Comparison of ENCODE assay signal across 1 cellular context in genomic region chr22:37781434-37782059, GRCh38.
TF ChIP-seq lines count a peak whose summit lies in the region.

No MANE protein-coding gene starts in this region.

TF ChIP-seq in K562, 482 proteins besides CTCF, POLR2A, EP300 and RAD21:
- TF ChIP-seq NFIC (IDR thresholded peaks at IDR 0.05) (peak; percentile 35; the same call in 1 of the 2 replicates), CTCFL (IDR thresholded peaks at IDR 0.05; ENCODE audit: borderline replicate concordance, insufficient read depth, low read depth, low read length, poor library complexity, severe bottlenecking) (peak; percentile 32), ZNF253 (CRISPR knock-in tag; conservative IDR thresholded peaks at IDR 0.05) (no peak)
